8 cellular contexts compared by ENCODE assay signal in the genomic region with DNA sequence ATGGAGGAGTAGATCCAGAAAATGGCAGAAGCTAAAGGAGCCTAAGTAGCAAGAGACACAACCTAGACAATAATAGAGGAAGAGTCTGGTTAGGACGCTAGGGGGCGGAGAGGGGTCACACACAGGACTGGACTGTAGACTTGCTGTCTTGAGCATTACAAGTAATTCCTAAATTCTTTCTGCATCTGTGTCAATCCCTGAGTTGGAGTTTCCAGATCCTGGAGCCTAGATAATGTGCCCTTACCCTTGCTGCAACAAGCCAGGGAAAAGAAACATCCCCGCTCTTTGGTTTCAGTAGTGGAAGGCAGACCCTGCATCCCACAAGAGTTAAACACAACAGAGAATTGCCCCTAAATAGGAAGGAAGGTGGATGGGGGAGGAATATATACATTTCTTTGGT. TPM values are rescaled to one million over a fixed set of nuclear protein-coding genes. Genes with fewer than 3 reads are reported as not detected.
DNase-seq lines count a peak whose midpoint lies in the region; ATAC-seq, FAIRE-seq and TF ChIP-seq lines count a peak whose summit lies in the region.

No MANE protein-coding gene starts in this region.

- H3K9ac ChIP-seq in astrocyte (ENCODE audit: low read length) (no peak overlapping the region), smooth muscle cell (ENCODE audit: low read depth) (no peak overlapping the region)

- DNase-seq in A549 (ENCODE audit: low read depth in 1 of 2, low spot score in 1 of 2) (peak; percentile 66 to 84), GM13976 (ENCODE audit: low spot score) (peak; percentile 72), MV-4-11 (lab: John Stamatoyannopoulos, UW) (peak; percentile 75), SHP77 treated with DMSO at 0.1 percent for 48 hours (lab: John Stamatoyannopoulos, UW) (peak; percentile 24), astrocyte (ENCODE audit: low read depth) (peak; percentile 49), hypothalamus (lab: John Stamatoyannopoulos, UW) (peak in 35 of 51 donors; percentile 1 to 65 (median 30)), smooth muscle cell (lab: John Stamatoyannopoulos, UW; ENCODE audit: unreplicated experiment) (peak; percentile 15)

- H3K4me3 Mint-ChIP-seq in astrocyte (ENCODE audit: unreplicated experiment), result no peak overlapping the region

- no peaks in the 10 kb centered on the region for H3K9me3 ChIP-seq in A549
- no peaks in the 10 kb centered on the region for H3K9me3 ChIP-seq in astrocyte (ENCODE audit: insufficient read depth, low read depth, low read length)
- H3K9me3 ChIP-seq in smooth muscle cell (replicated peaks; ENCODE audit: low read depth), result no peaks in the 10 kb centered on the region

- no peak overlapping the region for H3K27ac Mint-ChIP-seq in astrocyte (ENCODE audit: unreplicated experiment)

- H3K27ac ChIP-seq in A549 (no peak overlapping the region), astrocyte (ENCODE audit: low read depth, low read length) (no peak overlapping the region), smooth muscle cell (ENCODE audit: low read depth) (no peak overlapping the region)

- CTCF ChIA-PET in A549 (lab: Yijun Ruan, JAX), result interaction anchor here (0.6 to 1.8 kb wide), 41 partner anchors 9 to 879 kb away, joined by 3 to 9 read pairs (median 3); no protein-coding TSS in a partner anchor

- FAIRE-seq in A549 (lab: Jason Lieb, UNC), result peak; percentile 94
- peak; percentile 9 for FAIRE-seq in astrocyte (lab: Jason Lieb, UNC)

- no peak overlapping the region for H2AFZ ChIP-seq in astrocyte (ENCODE audit: low read depth, low read length)
- H2AFZ ChIP-seq in smooth muscle cell (ENCODE audit: low read depth), result no peak overlapping the region

- H3K4me3 ChIP-seq in A549, result no peak overlapping the region
- H3K4me3 ChIP-seq in astrocyte (ENCODE audit: insufficient read depth, low read depth, low read length), result no peak overlapping the region
- no peak overlapping the region for H3K4me3 ChIP-seq in smooth muscle cell

- H3F3A ChIP-seq in smooth muscle cell (ENCODE audit: low read depth), result no peaks in the 10 kb centered on the region

- POLR2A ChIA-PET in A549 (lab: Yijun Ruan, JAX), result interaction anchor here (1.1 kb wide), 1 partner anchor 85 kb away, joined by 3 read pairs; no protein-coding TSS in a partner anchor

- H3K27me3 ChIP-seq in astrocyte (ENCODE audit: insufficient read depth, low read length), result peaks cover 2% of the 10 kb centered on the region
- peaks cover 3% of the 10 kb centered on the region for H3K27me3 ChIP-seq in smooth muscle cell (ENCODE audit: low read depth)

- no peaks in the 10 kb centered on the region for H3K4me1 Mint-ChIP-seq in astrocyte (ENCODE audit: low read depth, unreplicated experiment)

- H3K9me3 Mint-ChIP-seq in astrocyte (ENCODE audit: unreplicated experiment), result no peaks in the 10 kb centered on the region

- H3K36me3 Mint-ChIP-seq in astrocyte (ENCODE audit: low read depth, unreplicated experiment), result no peaks in the 10 kb centered on the region

- no peaks in the 10 kb centered on the region for H3K79me2 ChIP-seq in astrocyte (ENCODE audit: insufficient read depth, low read length)
- H3K79me2 ChIP-seq in smooth muscle cell (ENCODE audit: low read depth), result no peaks in the 10 kb centered on the region

- in situ Hi-C loops in GM13976 (cut with MboI; ENCODE audit: low sequenced_read_pairs, unreplicated experiment), result no loop called here

- no peaks in the 10 kb centered on the region for H3K27me3 Mint-ChIP-seq in astrocyte (ENCODE audit: low read depth, unreplicated experiment)

- H4K20me1 ChIP-seq in astrocyte (ENCODE audit: insufficient read depth, low read length) (no peaks in the 10 kb centered on the region), smooth muscle cell (ENCODE audit: low read depth) (no peaks in the 10 kb centered on the region)

- peak; percentile 73 to 83 for TF ChIP-seq RAD21 in A549 (conservative IDR thresholded peaks at IDR 0.05 in 1 of 2, IDR thresholded peaks at IDR 0.05 in 1 of 2)

- ATAC-seq in A549 (peak; percentile 100), HG02678 (IDR thresholded peaks at IDR 0.05; ENCODE audit: unreplicated experiment) (peak; percentile 98)

- 19% methylated on average over 3 of the region's 3 CpGs for WGBS in A549 (ENCODE audit: missing lambda C conversion rate)
- WGBS in smooth muscle cell (ENCODE audit: low lambda C conversion rate), result 22% methylated on average over 3 of the region's 3 CpGs

- peak; percentile 83 for TF ChIP-seq CTCF in A549 (IDR thresholded peaks at IDR 0.05)
- TF ChIP-seq CTCF in GM13976 (IDR thresholded peaks at IDR 0.05; ENCODE audit: borderline replicate concordance, control extremely low read depth, extremely low read depth, insufficient read depth, missing control alignments), result peak; percentile 61
- peak; percentile 83 for TF ChIP-seq CTCF in astrocyte (IDR thresholded peaks at IDR 0.05; ENCODE audit: insufficient read depth, low read depth, low read length)
- peak; percentile 75 for TF ChIP-seq CTCF in smooth muscle cell (IDR thresholded peaks at IDR 0.05; ENCODE audit: borderline replicate concordance, insufficient read depth, poor library complexity, severe bottlenecking)

- no peaks in the 10 kb centered on the region for H3K36me3 ChIP-seq in astrocyte (ENCODE audit: insufficient read depth, low read length)
- H3K36me3 ChIP-seq in smooth muscle cell (ENCODE audit: low read depth), result no peaks in the 10 kb centered on the region

- H3K4me2 ChIP-seq in A549, result no peak overlapping the region
- H3K4me2 ChIP-seq in astrocyte (ENCODE audit: low read length), result no peak overlapping the region
- H3K4me2 ChIP-seq in smooth muscle cell, result no peak overlapping the region

- no peak for TF ChIP-seq EP300 in A549 (IDR thresholded peaks at IDR 0.05)

- no peak for TF ChIP-seq POLR2A in A549 (IDR thresholded peaks at IDR 0.05; ENCODE audit: low read length)

- H3K4me1 ChIP-seq in A549 (no peaks in the 10 kb centered on the region), astrocyte (ENCODE audit: insufficient read depth, low read length) (no peaks in the 10 kb centered on the region), smooth muscle cell (ENCODE audit: low read depth) (no peaks in the 10 kb centered on the region)

TF ChIP-seq in A549, 52 proteins besides CTCF, POLR2A, EP300 and RAD21:
- TF ChIP-seq KDM1A (IDR thresholded peaks at IDR 0.05; ENCODE audit: low read depth) (no peak), SMC3 (IDR thresholded peaks at IDR 0.05) (peak; percentile 68)

RNA-seq across cellular contexts. Expression of a gene that starts 14.9 kb away (rescaled TPM):
- polyA plus RNA-seq in A549 (2011; rRNA removed) (0.03 TPM in 2 replicates), A549 (2017; fragmentation: RNase III; extraction: RNeasy Plus Mini Kit Qiagen cat#74134 plus additional on column Dnase treatment) (0.03 TPM in 1 of 3 replicates, not detected in the others), smooth muscle cell (not detected in 2 replicates)
- polyA plus RNA-seq in A549 (2012; cell fraction: cytosol; rRNA removed), result not detected in 2 replicates
- polyA plus RNA-seq in A549 (2012; cell fraction: nucleus; rRNA removed), result not detected in 2 replicates
- not detected in 2 replicates for polyA minus RNA-seq in A549 (2011; rRNA and poly(A)+ RNA removed)
- total RNA-seq in astrocyte (not detected in 2 replicates), smooth muscle cell (not detected in 2 replicates)

RNA-seq across cellular contexts. Expression of a gene that starts 20.4 kb away (rescaled TPM):
- polyA plus RNA-seq in A549 (2011; rRNA removed), result 0.83 and 0.85 TPM in 2 replicates
- polyA plus RNA-seq in A549 (2012; cell fraction: cytosol; rRNA removed), result 0.12 and 0.19 TPM in 2 replicates
- 0.04 and 0.07 TPM in 2 replicates for polyA plus RNA-seq in A549 (2012; cell fraction: nucleus; rRNA removed)
- 0.72 to 1.4 TPM (median 1.3 TPM) in 3 replicates for polyA plus RNA-seq in A549 (2017; fragmentation: RNase III; extraction: RNeasy Plus Mini Kit Qiagen cat#74134 plus additional on column Dnase treatment)
- polyA minus RNA-seq in A549 (2011; rRNA and poly(A)+ RNA removed), result 0.58 and 0.79 TPM in 2 replicates
- total RNA-seq in astrocyte, result 0.14 and 0.45 TPM in 2 replicates
- total RNA-seq in smooth muscle cell, result 4.6 and 4.8 TPM in 2 replicates
- polyA plus RNA-seq in smooth muscle cell, result 0.49 and 1.4 TPM in 2 replicates

Comparison
In these comparisons a context has a peak if more than half of its experiments do, and no peak if none do; other contexts are left out.
1. DNase-seq: peak in every context shown above with its lines; median percentile 75 in A549; 75 in MV-4-11; 72 in GM13976; 49 in astrocyte; 30 in hypothalamus; 24 in SHP77 treated with DMSO at 0.1 percent for 48 hours; 15 in smooth muscle cell.